1 cellular context compared by ENCODE assay signal in the genomic region with DNA sequence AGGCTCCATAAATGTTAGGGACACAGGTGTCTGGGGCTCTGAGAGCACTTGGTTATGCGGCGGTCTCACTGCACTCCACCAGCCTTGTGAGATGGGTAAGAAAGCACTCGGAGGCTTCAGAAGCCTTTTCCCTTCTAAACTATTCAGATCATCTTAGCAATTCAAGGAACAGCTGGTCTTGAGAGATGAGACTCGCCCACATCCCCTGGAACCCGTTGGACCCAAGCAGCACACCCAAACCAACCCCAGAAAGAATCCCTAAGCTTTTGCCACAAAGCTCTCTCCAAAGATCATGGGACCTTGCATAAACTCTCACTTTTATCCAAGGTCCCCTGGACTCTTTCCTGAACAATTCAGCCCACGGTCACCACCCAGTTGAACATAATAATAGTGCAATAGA.
TF ChIP-seq lines count a peak whose summit lies in the region.

No MANE protein-coding gene starts in this region.

TF ChIP-seq in IMR-90, 13 proteins besides CTCF, POLR2A, EP300 and RAD21 (continued from another document):
- TF ChIP-seq RCOR1 (IDR thresholded peaks at IDR 0.05; ENCODE audit: insufficient replicate concordance, low read length) (no peak), FOS (IDR thresholded peaks at IDR 0.05; ENCODE audit: low read depth, low read length) (no peak), BHLHE40 (IDR thresholded peaks at IDR 0.05; ENCODE audit: low read depth, low read length) (no peak), CHD1 (IDR thresholded peaks at IDR 0.05; ENCODE audit: low read depth, low read length) (no peak), CEBPB (IDR thresholded peaks at IDR 0.05; ENCODE audit: low read depth, low read length) (no peak), MXI1 (IDR thresholded peaks at IDR 0.05; ENCODE audit: borderline replicate concordance, low read depth, low read length) (no peak), RFX5 (IDR thresholded peaks at IDR 0.05; ENCODE audit: low read depth, low read length) (no peak), SMC3 (IDR thresholded peaks at IDR 0.05; ENCODE audit: low read depth, low read length) (no peak), MAZ (IDR thresholded peaks at IDR 0.05; ENCODE audit: borderline replicate concordance, low read depth, low read length) (no peak), NFE2L2 (IDR thresholded peaks at IDR 0.05; ENCODE audit: low read depth, low read length) (no peak)
- TF ChIP-seq, protein P1, sequence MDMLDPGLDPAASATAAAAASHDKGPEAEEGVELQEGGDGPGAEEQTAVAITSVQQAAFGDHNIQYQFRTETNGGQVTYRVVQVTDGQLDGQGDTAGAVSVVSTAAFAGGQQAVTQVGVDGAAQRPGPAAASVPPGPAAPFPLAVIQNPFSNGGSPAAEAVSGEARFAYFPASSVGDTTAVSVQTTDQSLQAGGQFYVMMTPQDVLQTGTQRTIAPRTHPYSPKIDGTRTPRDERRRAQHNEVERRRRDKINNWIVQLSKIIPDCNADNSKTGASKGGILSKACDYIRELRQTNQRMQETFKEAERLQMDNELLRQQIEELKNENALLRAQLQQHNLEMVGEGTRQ (IDR thresholded peaks at IDR 0.05; ENCODE audit: low read depth, low read length): no peak
- TF ChIP-seq, protein P2, sequence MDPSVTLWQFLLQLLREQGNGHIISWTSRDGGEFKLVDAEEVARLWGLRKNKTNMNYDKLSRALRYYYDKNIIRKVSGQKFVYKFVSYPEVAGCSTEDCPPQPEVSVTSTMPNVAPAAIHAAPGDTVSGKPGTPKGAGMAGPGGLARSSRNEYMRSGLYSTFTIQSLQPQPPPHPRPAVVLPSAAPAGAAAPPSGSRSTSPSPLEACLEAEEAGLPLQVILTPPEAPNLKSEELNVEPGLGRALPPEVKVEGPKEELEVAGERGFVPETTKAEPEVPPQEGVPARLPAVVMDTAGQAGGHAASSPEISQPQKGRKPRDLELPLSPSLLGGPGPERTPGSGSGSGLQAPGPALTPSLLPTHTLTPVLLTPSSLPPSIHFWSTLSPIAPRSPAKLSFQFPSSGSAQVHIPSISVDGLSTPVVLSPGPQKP (IDR thresholded peaks at IDR 0.05; ENCODE audit: borderline replicate concordance, low read depth, low read length): no peak
